In genomic region chr22:30816413-30816812, GRCh38 we compare ENCODE assay signal across 21 cellular contexts.
DNase-seq lines count a peak whose midpoint lies in the region; ATAC-seq and TF ChIP-seq lines count a peak whose summit lies in the region.
"Had no signal": no experiment of that assay in that cellular context is flagged by ENCODE, and none has a peak within 500 bp of the region (broad histone marks: within the 10 kb centered on the region; RNA-seq: fewer than 3 reads in every experiment).

No MANE protein-coding gene starts in this region.

- no peaks in the 10 kb centered on the region for H3K36me3 Mint-ChIP-seq in T-helper 2 cell treated with Interferon-gamma antibody and Interleukin-4, amounts not matched to agents 5 μg/mL and 100 μg/mL, for 36 hours (ENCODE audit: low read depth)

- H4K20me1 ChIP-seq in PC-3 (ENCODE audit: low read length) = no peaks in the 10 kb centered on the region

- H3K27ac Mint-ChIP-seq in T-helper 2 cell treated with Interferon-gamma antibody and Interleukin-4, amounts not matched to agents 5 μg/mL and 100 μg/mL, for 36 hours = no peak overlapping the region
- H3K27ac Mint-ChIP-seq: activated CD4-positive, alpha-beta T cell treated with anti-CD3 and anti-CD28 coated beads for 36 hours; activated T-helper 17 cell treated with anti-CD3 and anti-CD28 coated beads, Interleukin-2, amount 50 U/mL, for 72 hours had no signal

- H2AFZ ChIP-seq in PC-3 (ENCODE audit: low read length) = no peak overlapping the region

- no peak overlapping the region for H3K27ac ChIP-seq in PC-3 (ENCODE audit: low read length)
- H3K27ac ChIP-seq: body of pancreas, RWPE1 had no signal

- no peaks in the 10 kb centered on the region for H3K4me1 ChIP-seq in PC-3 (ENCODE audit: insufficient read depth, low read length)
- H3K4me1 ChIP-seq: BE2C, body of pancreas had no signal

- BruUV-seq in PC-3 (replicated peaks; lab: Mats Ljungman, UMichigan) = no TSS peak

- peak; percentile 19 for DNase-seq in NCI-H82 (lab: John Stamatoyannopoulos, UW)
- DNase-seq in NCI-H82 treated with DMSO at 0.1 percent for 48 hours (lab: John Stamatoyannopoulos, UW; ENCODE audit: unreplicated experiment) = no peak
- no peak for DNase-seq in PC-3
- DNase-seq in epithelial cell of esophagus (ENCODE audit: low read depth) = no peak
- no peak for DNase-seq in retinal pigment epithelial cell (ENCODE audit: low read depth)
- no peak for DNase-seq in dedifferentiated amniotic fluid mesenchymal stem cell (ENCODE audit: extremely low spot score)
- DNase-seq in T-helper 2 cell treated with Interferon-gamma antibody and Interleukin-4, amounts not matched to agents 5 μg/mL and 100 μg/mL, for 36 hours (ENCODE audit: low spot score) = no peak
- no peak for DNase-seq in stimulated activated naive CD8-positive, alpha-beta T cell treated with anti-CD3 and anti-CD28 coated beads, Interleukin-15, Interleukin-2, amounts not matched to agents 100 U/mL and 50 U/mL, for 24 hours
- DNase-seq: activated CD4-positive, alpha-beta T cell treated with anti-CD3 and anti-CD28 coated beads for 36 hours; BE2C; body of pancreas; EL; NCI-H1105 treated with DMSO at 0.1 percent for 48 hours; NCI-H2081 treated with DMSO at 0.1 percent for 48 hours; NK-92 treated with Interleukin-12 subunit alpha and Interleukin-12 subunit beta, amount 100 ng/mL, for 24 hours; occipital lobe; retina; stimulated activated CD4-positive, alpha-beta T cell treated with anti-CD3 and anti-CD28 coated beads, Interleukin-12 subunit alpha, Interleukin-12 subunit beta, amount 100 ng/mL, for 4 hours had no signal

- no peaks in the 10 kb centered on the region for H3K79me2 ChIP-seq in PC-3 (ENCODE audit: low read length)

- no peaks in the 10 kb centered on the region for H3F3A ChIP-seq in PC-3 (ENCODE audit: low read length, unreplicated experiment)

- no peaks in the 10 kb centered on the region for H3K9me3 Mint-ChIP-seq in T-helper 2 cell treated with Interferon-gamma antibody and Interleukin-4, amounts not matched to agents 5 μg/mL and 100 μg/mL, for 36 hours
- H3K9me3 Mint-ChIP-seq: activated T-helper 17 cell treated with anti-CD3 and anti-CD28 coated beads, Interleukin-2, amount 50 U/mL, for 72 hours had no signal

- H3K4me2 ChIP-seq in PC-3 (ENCODE audit: low read length) = no peak overlapping the region

- no peaks in the 10 kb centered on the region for H3K4me1 Mint-ChIP-seq in T-helper 2 cell treated with Interferon-gamma antibody and Interleukin-4, amounts not matched to agents 5 μg/mL and 100 μg/mL, for 36 hours (ENCODE audit: low read depth)
- H3K4me1 Mint-ChIP-seq: activated CD4-positive, alpha-beta T cell treated with anti-CD3 and anti-CD28 coated beads for 36 hours; activated T-helper 17 cell treated with anti-CD3 and anti-CD28 coated beads, Interleukin-2, amount 50 U/mL, for 72 hours had no signal

- no peak overlapping the region for H3K4me3 ChIP-seq in PC-3 (ENCODE audit: low read length)
- H3K4me3 ChIP-seq in epithelial cell of esophagus (ENCODE audit: low read length) = no peak overlapping the region
- no peak overlapping the region for H3K4me3 ChIP-seq in retinal pigment epithelial cell (ENCODE audit: low read length)
- H3K4me3 ChIP-seq: body of pancreas, lung had no signal

- ATAC-seq in PC-3 = no peak
- no peak for ATAC-seq in stimulated activated naive CD8-positive, alpha-beta T cell treated with anti-CD3 and anti-CD28 coated beads, Interleukin-15, Interleukin-2, amounts not matched to agents 100 U/mL and 50 U/mL, for 24 hours
- ATAC-seq: activated CD4-positive, alpha-beta T cell treated with anti-CD3 and anti-CD28 coated beads for 36 hours; activated T-helper 17 cell treated with anti-CD3 and anti-CD28 coated beads, Interleukin-2, amount 50 U/mL, for 72 hours; body of pancreas had no signal

- no peaks in the 10 kb centered on the region for H3K36me3 ChIP-seq in PC-3 (ENCODE audit: low read depth, low read length)
- H3K36me3 ChIP-seq: BE2C had no signal

- no peaks in the 10 kb centered on the region for H3K27me3 ChIP-seq in PC-3 (ENCODE audit: low read length)
- H3K27me3 ChIP-seq: body of pancreas had no signal

- peaks cover 15% of the 10 kb centered on the region for H3K27me3 Mint-ChIP-seq in T-helper 2 cell treated with Interferon-gamma antibody and Interleukin-4, amounts not matched to agents 5 μg/mL and 100 μg/mL, for 36 hours (ENCODE audit: low read depth)

- TF ChIP-seq CTCF in PC-3 (conservative IDR thresholded peaks at IDR 0.05; ENCODE audit: low read depth, low read length) (0 out of 2 replicates have a peak, but pooled peaks have one; percentile 24), epithelial cell of esophagus (IDR thresholded peaks at IDR 0.05; ENCODE audit: insufficient read depth, low read depth, low read length, missing control alignments) (peak; percentile 34), retinal pigment epithelial cell (conservative IDR thresholded peaks at IDR 0.05; ENCODE audit: low read depth, low read length) (peak; percentile 24)

- POLR2A ChIA-PET in PC-3 (lab: Charles Lee; ENCODE audit: unreplicated experiment) = no interaction called here

- CTCF ChIA-PET in PC-3 (lab: Charles Lee) = no interaction called here

- intact Hi-C loops in PC-3 (cut with micrococcal nuclease) = no loop called here

- H3K4me3 Mint-ChIP-seq in T-helper 2 cell treated with Interferon-gamma antibody and Interleukin-4, amounts not matched to agents 5 μg/mL and 100 μg/mL, for 36 hours = no peak overlapping the region
- H3K4me3 Mint-ChIP-seq: activated CD4-positive, alpha-beta T cell treated with anti-CD3 and anti-CD28 coated beads for 36 hours; activated T-helper 17 cell treated with anti-CD3 and anti-CD28 coated beads, Interleukin-2, amount 50 U/mL, for 72 hours had no signal

- H3K9me2 ChIP-seq in PC-3 (replicated peaks; ENCODE audit: low read length) = no peaks in the 10 kb centered on the region

- H3K9me3 ChIP-seq in PC-3 (ENCODE audit: low read length) = no peaks in the 10 kb centered on the region
- H3K9me3 ChIP-seq: BE2C, body of pancreas had no signal

- H3K9ac ChIP-seq in PC-3 (ENCODE audit: low read length) = no peak overlapping the region
